ENCODE assay signal across 1 cellular context in genomic region chr2:27133905-27134780, GRCh38.
TF ChIP-seq lines count a peak whose summit lies in the region.

Gene PREB, minus strand, starts transcription at chr2:27134636. Its CDS starts 215 bp downstream, at chr2:27134421.

TF ChIP-seq in K562, 482 proteins besides CTCF, POLR2A, EP300 and RAD21 (continued from another document and continues in another):
- TF ChIP-seq ZMIZ1 (IDR thresholded peaks at IDR 0.05; ENCODE audit: low read depth in 2 of 2, low read length in 2 of 2) (0 out of 4 replicates have a peak, but pooled peaks of 1 of the 2 experiments have one; percentile 27), GABPB1 (CRISPR knock-in tag; IDR thresholded peaks at IDR 0.05) (0 out of 2 replicates have a peak, but pooled peaks have one; percentile 22), NR2C2 (CRISPR knock-in tag; IDR thresholded peaks at IDR 0.05) (no peak), NR2C2 (tag; IDR thresholded peaks at IDR 0.05) (no peak), ERF (CRISPR knock-in tag; IDR thresholded peaks at IDR 0.05) (0 out of 2 replicates have a peak, but pooled peaks have one; percentile 36), ZKSCAN1 (IDR thresholded peaks at IDR 0.05; ENCODE audit: low read depth, low read length) (peak; percentile 54; the same call in 1 of the 2 replicates), ETV6 (IDR thresholded peaks at IDR 0.05; ENCODE audit: borderline replicate concordance in 1 of 2, low read depth in 2 of 2, low read length in 1 of 2) (no peak), ETV6 (CRISPR knock-in tag; IDR thresholded peaks at IDR 0.05; ENCODE audit: borderline replicate concordance) (no peak), RBM15 (IDR thresholded peaks at IDR 0.05; ENCODE audit: insufficient read depth, low read length) (no peak), TGIF2 (CRISPR knock-in tag; IDR thresholded peaks at IDR 0.05) (0 out of 2 replicates have a peak, but pooled peaks have one; percentile 30), FUS (optimal IDR thresholded peaks at IDR 0.05; ENCODE audit: low read depth, low read length) (peak; percentile 54), ZFX (CRISPR knock-in tag; IDR thresholded peaks at IDR 0.05) (peak; percentile 70), EP400 (IDR thresholded peaks at IDR 0.05) (peak; percentile 18; the same call in 1 of the 2 replicates), RNF219 (CRISPR knock-in tag; IDR thresholded peaks at IDR 0.05) (no peak), HDAC2 (IDR thresholded peaks at IDR 0.05) (0 out of 2 replicates have a peak, but pooled peaks have one; percentile 21), HIVEP1 (CRISPR knock-in tag; IDR thresholded peaks at IDR 0.05) (no peak), BRD4 (IDR thresholded peaks at IDR 0.05) (peak; percentile 61; the same call in 1 of the 2 replicates), MAFG (tag; conservative IDR thresholded peaks at IDR 0.05) (no peak), SNRNP70 (optimal IDR thresholded peaks at IDR 0.05; ENCODE audit: low read depth, low read length) (no peak), SAP30 (IDR thresholded peaks at IDR 0.05; ENCODE audit: borderline replicate concordance, insufficient read depth, low read depth, low read length, poor library complexity, severe bottlenecking) (peak; percentile 84), GTF2B (IDR thresholded peaks at IDR 0.05; ENCODE audit: extremely low read depth, insufficient read length) (no peak), ARID4B (CRISPR knock-in tag; IDR thresholded peaks at IDR 0.05) (peak; percentile 71; the same call in 1 of the 2 replicates), PATZ1 (CRISPR knock-in tag; IDR thresholded peaks at IDR 0.05; ENCODE audit: borderline replicate concordance) (no peak), ZBTB26 (CRISPR knock-in tag; IDR thresholded peaks at IDR 0.05) (no peak), GABPA (tag; conservative IDR thresholded peaks at IDR 0.05; ENCODE audit: low read depth) (0 out of 2 replicates have a peak, but pooled peaks have one; percentile 30), CHD4 (IDR thresholded peaks at IDR 0.05; ENCODE audit: insufficient read depth, insufficient replicate concordance, low read depth, low read length, poor library complexity, severe bottlenecking) (no peak), PCBP1 (IDR thresholded peaks at IDR 0.05; ENCODE audit: low read depth, low read length, poor library complexity, severe bottlenecking) (peak; percentile 74), ZNF263 (CRISPR knock-in tag; IDR thresholded peaks at IDR 0.05; ENCODE audit: borderline replicate concordance) (peak; percentile 63), IRF2 (CRISPR knock-in tag; IDR thresholded peaks at IDR 0.05) (no peak), SUPT5H (IDR thresholded peaks at IDR 0.05) (peak; percentile 87), ZNF589 (CRISPR knock-in tag; IDR thresholded peaks at IDR 0.05; ENCODE audit: low read depth) (no peak), PTBP1 (IDR thresholded peaks at IDR 0.05; ENCODE audit: low read depth, low read length) (no peak), POLR2AphosphoS5 (IDR thresholded peaks at IDR 0.05; ENCODE audit: control insufficient read depth, insufficient read depth, low read depth, low read length) (peak; percentile 71; the same call in 1 of the 2 replicates), JUN (IDR thresholded peaks at IDR 0.05; ENCODE audit: borderline replicate concordance, low read depth, low read length) (no peak), JUN (CRISPR knock-in tag; IDR thresholded peaks at IDR 0.05; ENCODE audit: borderline replicate concordance) (0 out of 2 replicates have a peak, but pooled peaks have one; percentile 37), JUND (IDR thresholded peaks at IDR 0.05; ENCODE audit: borderline replicate concordance, low read depth, low read length) (no peak; the same call in 1 of the 2 replicates), JUND (tag; IDR thresholded peaks at IDR 0.05; ENCODE audit: borderline replicate concordance, low read depth, low read length) (no peak), TAF15 (IDR thresholded peaks at IDR 0.05; ENCODE audit: low read depth, low read length) (no peak), THAP12 (CRISPR knock-in tag; IDR thresholded peaks at IDR 0.05) (peak; percentile 72), MNT (conservative IDR thresholded peaks at IDR 0.05) (peak in 1 of 2 experiments; percentile 51; a peak in 2 of 4 replicates), U2AF2 (optimal IDR thresholded peaks at IDR 0.05; ENCODE audit: low read depth, low read length) (no peak), ZNF551 (CRISPR knock-in tag; IDR thresholded peaks at IDR 0.05) (no peak)
